12 cellular contexts compared by ENCODE assay signal in genomic region chr21:28754127-28754611, GRCh38.
A peak's percentile ranks its signal among the peaks of the same experiment; 100 is the strongest.
DNase-seq lines count a peak whose midpoint lies in the region; ATAC-seq and TF ChIP-seq lines count a peak whose summit lies in the region.
"Had no signal": no experiment of that assay in that cellular context is flagged by ENCODE, and none has a peak within 500 bp of the region (broad histone marks: within the 10 kb centered on the region; RNA-seq: fewer than 3 reads in every experiment).

No MANE protein-coding gene starts in this region.

- peak; percentile 36 for DNase-seq in HCEC 1CT
- DNase-seq in esophagus muscularis mucosa (ENCODE audit: extremely low spot score): no peak
- no peak for DNase-seq in lung (ENCODE audit: low spot score)
- no peak for DNase-seq in erythroblast (lab: John Stamatoyannopoulos, UW)
- no peak for DNase-seq in germinal center (ENCODE audit: low spot score)
- DNase-seq: activated CD4-positive, alpha-beta T cell treated with anti-CD3 and anti-CD28 coated beads, Interleukin-2, amount 50 U/mL, for 1 hour; activated naive CD8-positive, alpha-beta T cell treated with anti-CD3 and anti-CD28 coated beads for 36 hours; KBM-7 had no signal

- peak overlapping the region; percentile 80 to 92 (median 88) for H3K27ac ChIP-seq in esophagus muscularis mucosa (replicated peaks in 1 of 4)
- peak overlapping the region; percentile 79 to 97 for H3K27ac ChIP-seq in lung (ENCODE audit: low read depth in 1 of 2, low read length in 1 of 2)
- H3K27ac ChIP-seq in subcutaneous abdominal adipose tissue (ENCODE audit: low read depth, low read length): peak overlapping the region; percentile 43

- ATAC-seq in lung (ENCODE audit: insufficient read depth, low FRiP score): peak; percentile 62
- no peak for ATAC-seq in HG03378 (IDR thresholded peaks at IDR 0.05; ENCODE audit: unreplicated experiment)
- no peak for ATAC-seq in GM19397 (IDR thresholded peaks at IDR 0.05; ENCODE audit: unreplicated experiment)
- ATAC-seq: esophagus mucosa had no signal

- WGBS in esophagus muscularis mucosa: 22% methylated on average over 9 of the region's 9 CpGs
- WGBS in lung, 2 donors: 68 to 78% methylated on average over 9 of the region's 9 CpGs

- H3K4me1 ChIP-seq in esophagus muscularis mucosa (peaks cover 48 to 66% (median 57%) of the 10 kb centered on the region in 4 donors), lung (ENCODE audit: control insufficient read depth in 2 of 2, insufficient read depth in 2 of 2, low read length in 2 of 2) (peaks cover 1 to 14% of the 10 kb centered on the region in 2 donors), subcutaneous abdominal adipose tissue (ENCODE audit: control insufficient read depth in 5 of 5, insufficient read depth in 5 of 5, low read length in 5 of 5) (peaks cover 0 to 22% (median 10%) of the 10 kb centered on the region in 5 donors)

- H3K4me3 ChIP-seq in esophagus muscularis mucosa (peak overlapping the region in 1 of 4 donors; percentile 29), lung (no peak overlapping the region), subcutaneous abdominal adipose tissue (ENCODE audit: low read depth in 1 of 5, low read length in 5 of 5) (no peak overlapping the region)

- TF ChIP-seq EP300 in esophagus muscularis mucosa (IDR thresholded peaks at IDR 0.05): peak; percentile 75

- no peak overlapping the region for H3K9ac ChIP-seq in subcutaneous abdominal adipose tissue (ENCODE audit: low read length in 5 of 5)

- H3K9me3 ChIP-seq in esophagus muscularis mucosa: no peaks in the 10 kb centered on the region
- no peaks in the 10 kb centered on the region for H3K9me3 ChIP-seq in lung (ENCODE audit: control insufficient read depth in 2 of 2, insufficient read depth in 1 of 2, low read length in 1 of 2)
- H3K9me3 ChIP-seq in subcutaneous abdominal adipose tissue (ENCODE audit: control insufficient read depth in 5 of 5, low read length in 5 of 5): no peaks in the 10 kb centered on the region

- TF ChIP-seq POLR2A in esophagus muscularis mucosa (IDR thresholded peaks at IDR 0.05; ENCODE audit: low read depth) (no peak), erythroblast (IDR thresholded peaks at IDR 0.05; ENCODE audit: low read length) (no peak)

- TF ChIP-seq CTCF in esophagus muscularis mucosa (IDR thresholded peaks at IDR 0.05) (no peak), lung (IDR thresholded peaks at IDR 0.05; ENCODE audit: control extremely low read depth, extremely low read depth) (no peak)

- H3K36me3 ChIP-seq in esophagus muscularis mucosa (no peaks in the 10 kb centered on the region), lung (ENCODE audit: control insufficient read depth in 2 of 2, insufficient read depth in 2 of 2, low read length in 2 of 2) (no peaks in the 10 kb centered on the region), subcutaneous abdominal adipose tissue (ENCODE audit: control insufficient read depth in 5 of 5, insufficient read depth in 5 of 5, low read length in 5 of 5) (no peaks in the 10 kb centered on the region)

- intact Hi-C loops in esophagus muscularis mucosa (cut with DNase I): no loop called here

- H3K27me3 ChIP-seq in esophagus muscularis mucosa: no peaks in the 10 kb centered on the region
- H3K27me3 ChIP-seq in lung (ENCODE audit: control insufficient read depth, insufficient read depth): no peaks in the 10 kb centered on the region
- H3K27me3 ChIP-seq in subcutaneous abdominal adipose tissue (ENCODE audit: control insufficient read depth in 5 of 5, insufficient read depth in 4 of 5, low read length in 5 of 5): no peaks in the 10 kb centered on the region
